ENCODE assay signal across 34 cellular contexts in the genomic region with DNA sequence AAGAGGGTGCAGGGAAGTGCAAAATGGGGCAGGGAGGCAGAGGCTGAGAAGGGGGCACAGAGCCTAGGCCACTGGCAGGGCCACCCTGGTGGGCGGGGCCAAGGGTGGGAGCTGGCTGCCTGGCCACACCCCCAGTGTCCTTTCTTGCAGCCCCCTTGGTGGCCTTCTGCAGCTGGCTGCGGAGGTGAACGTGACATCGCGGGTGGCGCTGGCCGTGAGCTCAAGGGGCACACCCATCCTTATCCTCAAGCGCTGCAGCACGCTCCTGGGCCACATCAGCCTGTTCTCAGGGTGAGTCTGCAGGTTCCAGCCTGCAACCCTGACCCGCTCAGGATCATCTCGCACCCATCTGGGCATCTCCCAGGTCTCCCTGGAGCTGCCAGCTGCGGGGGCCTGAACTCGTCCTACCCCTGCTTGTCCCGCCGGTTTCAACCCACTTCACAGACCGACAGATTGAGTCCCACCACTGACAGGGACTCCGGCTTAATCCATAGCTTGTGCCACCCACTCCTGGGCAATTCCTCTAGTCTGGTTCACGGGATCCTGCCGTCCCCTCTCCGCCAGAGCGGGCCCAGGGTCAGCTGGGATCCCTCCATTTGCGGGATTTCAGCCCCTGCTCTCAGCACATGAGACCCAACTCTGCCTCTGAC. TPM values are rescaled to one million over a fixed set of nuclear protein-coding genes. Genes with fewer than 3 reads are reported as not detected.
"Had no signal": no experiment of that assay in that cellular context is flagged by ENCODE, and none has a peak within 500 bp of the region (broad histone marks: within the 10 kb centered on the region; RNA-seq: fewer than 3 reads in every experiment).

No MANE protein-coding gene starts in this region.

- H3K27me3 ChIP-seq: colonic mucosa, neural progenitor cell, testis, tibial nerve, upper lobe of right lung, vagina had no signal

- H3K4me1 Mint-ChIP-seq: stimulated activated naive CD8-positive, alpha-beta T cell treated with anti-CD3 and anti-CD28 coated beads, Interleukin-15, amount 100 ng/mL, for 72 hours had no signal

- H3K27ac ChIP-seq: colonic mucosa, heart left ventricle, neural progenitor cell, parathyroid adenoma, prostate gland, testis, tibial nerve, upper lobe of right lung, vagina had no signal

- H3K4me3 ChIP-seq: colonic mucosa, heart left ventricle, mucosa of descending colon, neural progenitor cell, prostate gland, testis, tibial nerve, upper lobe of right lung, vagina had no signal

- H3K9me3 Mint-ChIP-seq: endodermal cell; naive thymus-derived CD8-positive, alpha-beta T cell; neural progenitor cell; stimulated activated naive B cell treated with anti-CD40 and anti-IgM and Interleukin-4, amounts not matched to agents 10 μg/mL and 1 μg/mL and 100 μg/mL, for 72 hours; stimulated activated naive CD8-positive, alpha-beta T cell treated with anti-CD3 and anti-CD28 coated beads, Interleukin-15, amount 100 ng/mL, for 72 hours had no signal

- H3K4me2 ChIP-seq: neural progenitor cell had no signal

- H3K4me3 Mint-ChIP-seq: endodermal cell; naive thymus-derived CD8-positive, alpha-beta T cell; neural progenitor cell; stimulated activated naive B cell treated with anti-CD40 and anti-IgM and Interleukin-4, amounts not matched to agents 10 μg/mL and 1 μg/mL and 100 μg/mL, for 72 hours; stimulated activated naive CD8-positive, alpha-beta T cell treated with anti-CD3 and anti-CD28 coated beads, Interleukin-15, amount 100 ng/mL, for 72 hours had no signal

- H3K9me3 ChIP-seq: colonic mucosa, heart left ventricle, mucosa of descending colon, prostate gland, testis, tibial nerve, upper lobe of right lung, vagina had no signal

- ATAC-seq: heart left ventricle; left lobe of liver; mucosa of descending colon; naive thymus-derived CD8-positive, alpha-beta T cell; sciatic nerve; stimulated activated naive B cell treated with anti-CD40 and anti-IgM and Interleukin-4, amounts not matched to agents 10 μg/mL and 1 μg/mL and 100 μg/mL, for 72 hours; stimulated activated naive CD8-positive, alpha-beta T cell treated with anti-CD3 and anti-CD28 coated beads, Interleukin-15, amount 100 ng/mL, for 72 hours; upper lobe of right lung had no signal

- DNase-seq: cerebellar nuclear complex; colonic mucosa; effector CD4-positive, alpha-beta T cell; endodermal cell; heart left ventricle; hippocampal formation; islet precursor cell; mammary epithelial cell; mucosa of descending colon; naive thymus-derived CD8-positive, alpha-beta T cell; occipital lobe; stimulated activated CD4-positive, alpha-beta T cell treated with anti-CD3 and anti-CD28 coated beads, Interleukin-2, amount 100 ng/mL, for 24 hours; stimulated activated CD4-positive, alpha-beta T cell treated with anti-CD3 and anti-CD28 coated beads, Interleukin-4, amount 100 ng/mL, for 4 hours; stimulated activated naive B cell treated with anti-CD40 and anti-IgM and Interleukin-4, amounts not matched to agents 10 μg/mL and 1 μg/mL and 100 μg/mL, for 72 hours; stimulated activated naive CD8-positive, alpha-beta T cell treated with anti-CD3 and anti-CD28 coated beads, Interleukin-15, amount 100 ng/mL, for 72 hours; testis had no signal

- H3K79me2 ChIP-seq: parathyroid adenoma had no signal

- H3K27ac Mint-ChIP-seq: endodermal cell; stimulated activated naive B cell treated with anti-CD40 and anti-IgM and Interleukin-4, amounts not matched to agents 10 μg/mL and 1 μg/mL and 100 μg/mL, for 72 hours; stimulated activated naive CD8-positive, alpha-beta T cell treated with anti-CD3 and anti-CD28 coated beads, Interleukin-15, amount 100 ng/mL, for 72 hours had no signal

- FAIRE-seq: endothelial cell of umbilical vein, frontal cortex had no signal

- H2AFZ ChIP-seq: neural progenitor cell, parathyroid adenoma had no signal

- H3K36me3 Mint-ChIP-seq: naive thymus-derived CD8-positive, alpha-beta T cell; neural progenitor cell; stimulated activated naive B cell treated with anti-CD40 and anti-IgM and Interleukin-4, amounts not matched to agents 10 μg/mL and 1 μg/mL and 100 μg/mL, for 72 hours had no signal

- H3K27me3 Mint-ChIP-seq: naive thymus-derived CD8-positive, alpha-beta T cell; stimulated activated naive B cell treated with anti-CD40 and anti-IgM and Interleukin-4, amounts not matched to agents 10 μg/mL and 1 μg/mL and 100 μg/mL, for 72 hours; stimulated activated naive CD8-positive, alpha-beta T cell treated with anti-CD3 and anti-CD28 coated beads, Interleukin-15, amount 100 ng/mL, for 72 hours had no signal

- H3K4me1 ChIP-seq: colonic mucosa, heart left ventricle, parathyroid adenoma, prostate gland, testis, upper lobe of right lung, vagina had no signal

- H3K36me3 ChIP-seq: colonic mucosa, heart left ventricle, neural progenitor cell, prostate gland, tibial nerve, upper lobe of right lung, vagina had no signal

- H3K9ac ChIP-seq: neural progenitor cell, parathyroid adenoma had no signal

RNA-seq across cellular contexts. Expression of a gene that starts 6.2 kb away (rescaled TPM):
- total RNA-seq: colonic mucosa; dermis microvascular lymphatic vessel endothelial cell; endodermal cell; endothelial cell of umbilical vein; fibroblast of lung; frontal cortex; glomerular endothelial cell; heart left ventricle; left lobe of liver; lower leg skin; mammary epithelial cell; mucosa of descending colon; naive thymus-derived CD8-positive, alpha-beta T cell; occipital lobe; prostate gland; renal cortical epithelial cell; sciatic nerve; skeletal muscle tissue; subcutaneous adipose tissue; tibial nerve; upper lobe of right lung; vagina had no signal
- polyA plus RNA-seq: endothelial cell of umbilical vein; esophagus; fibroblast of lung; heart left ventricle; mammary epithelial cell; naive thymus-derived CD8-positive, alpha-beta T cell had no signal

RNA-seq across cellular contexts. Expression of a gene that starts 19.6 kb away (rescaled TPM):
- total RNA-seq: colonic mucosa; dermis microvascular lymphatic vessel endothelial cell; endothelial cell of umbilical vein; fibroblast of lung; frontal cortex; glomerular endothelial cell; heart left ventricle; left lobe of liver; lower leg skin; mammary epithelial cell; mucosa of descending colon; naive thymus-derived CD8-positive, alpha-beta T cell; occipital lobe; renal cortical epithelial cell; sciatic nerve; skeletal muscle tissue; subcutaneous adipose tissue; tibial nerve; upper lobe of right lung; vagina had no signal
- polyA plus RNA-seq: endothelial cell of umbilical vein; esophagus; fibroblast of lung; heart left ventricle; mammary epithelial cell; naive thymus-derived CD8-positive, alpha-beta T cell had no signal

RNA-seq across cellular contexts. Expression of a gene that starts 28.4 kb away (rescaled TPM):
- total RNA-seq: colonic mucosa; dermis microvascular lymphatic vessel endothelial cell; endodermal cell; endothelial cell of umbilical vein; fibroblast of lung; frontal cortex; glomerular endothelial cell; heart left ventricle; left lobe of liver; lower leg skin; mammary epithelial cell; mucosa of descending colon; naive thymus-derived CD8-positive, alpha-beta T cell; occipital lobe; prostate gland; renal cortical epithelial cell; sciatic nerve; skeletal muscle tissue; subcutaneous adipose tissue; tibial nerve; upper lobe of right lung; vagina had no signal
- polyA plus RNA-seq: endothelial cell of umbilical vein; esophagus; fibroblast of lung; heart left ventricle; mammary epithelial cell; naive thymus-derived CD8-positive, alpha-beta T cell had no signal

RNA-seq across cellular contexts. Expression of a gene that starts 52.4 kb away (rescaled TPM):
- total RNA-seq: dermis microvascular lymphatic vessel endothelial cell; endodermal cell; endothelial cell of umbilical vein; fibroblast of lung; frontal cortex; glomerular endothelial cell; heart left ventricle; lower leg skin; mammary epithelial cell; mucosa of descending colon; naive thymus-derived CD8-positive, alpha-beta T cell; renal cortical epithelial cell; sciatic nerve; skeletal muscle tissue; subcutaneous adipose tissue; tibial nerve; upper lobe of right lung; vagina had no signal
- polyA plus RNA-seq: endothelial cell of umbilical vein; fibroblast of lung; heart left ventricle; mammary epithelial cell; naive thymus-derived CD8-positive, alpha-beta T cell had no signal

RNA-seq across cellular contexts. Expression of a gene that starts 55.6 kb away (rescaled TPM):
- total RNA-seq: colonic mucosa; dermis microvascular lymphatic vessel endothelial cell; endodermal cell; endothelial cell of umbilical vein; fibroblast of lung; frontal cortex; glomerular endothelial cell; heart left ventricle; left lobe of liver; lower leg skin; mammary epithelial cell; mucosa of descending colon; naive thymus-derived CD8-positive, alpha-beta T cell; occipital lobe; renal cortical epithelial cell; sciatic nerve; skeletal muscle tissue; subcutaneous adipose tissue; tibial nerve; upper lobe of right lung; vagina had no signal
- polyA plus RNA-seq: endothelial cell of umbilical vein; esophagus; fibroblast of lung; heart left ventricle; mammary epithelial cell; naive thymus-derived CD8-positive, alpha-beta T cell had no signal
